In the genomic region with DNA sequence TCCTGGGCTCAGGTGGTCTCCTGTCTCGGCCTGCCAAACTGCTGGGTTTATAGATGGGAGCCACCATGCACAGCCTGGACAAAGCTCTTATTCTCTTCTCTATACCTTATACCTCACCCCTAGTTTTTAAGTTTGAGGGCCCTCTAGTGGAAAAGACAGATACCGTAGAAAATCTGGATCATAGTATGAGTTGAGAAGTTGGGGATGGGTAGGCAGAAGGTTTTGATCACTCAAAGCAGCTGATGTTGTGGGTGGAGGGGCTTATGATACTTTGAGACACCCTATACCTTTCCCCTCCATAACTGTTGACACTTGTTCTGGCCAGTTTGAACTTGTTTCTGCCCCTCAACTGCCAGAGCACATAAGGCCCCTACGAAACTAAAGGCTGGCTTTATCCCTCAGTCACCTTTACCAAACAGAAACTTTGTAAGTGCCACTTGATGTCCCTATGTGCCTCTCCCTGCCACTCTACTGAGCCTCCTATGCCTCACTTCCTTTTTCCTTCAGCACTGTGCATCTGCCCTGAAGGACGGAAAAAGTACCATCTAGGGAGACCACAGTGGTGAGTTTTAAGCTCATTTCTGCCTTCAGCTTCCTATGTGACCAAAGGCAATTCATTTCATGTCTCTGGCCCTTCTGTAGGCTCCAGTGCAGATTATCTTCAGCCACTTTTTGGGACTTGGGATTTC, we compare ENCODE assay signal across 8 cellular contexts. TPM values are rescaled to one million over a fixed set of nuclear protein-coding genes. Genes with fewer than 3 reads are reported as not detected.
DNase-seq lines count a peak whose midpoint lies in the region; ATAC-seq and TF ChIP-seq lines count a peak whose summit lies in the region.

No MANE protein-coding gene starts in this region.

- no peak overlapping the region for H4K8ac ChIP-seq in mesendoderm (ENCODE audit: low read depth, low read length)

- H3K9me3 Mint-ChIP-seq in activated CD4-positive, alpha-beta memory T cell treated with anti-CD3 and anti-CD28 coated beads, Interleukin-2, amount 10 ng/mL, durations not matched to agents 7 days and 5 days = no peaks in the 10 kb centered on the region

- H3K79me1 ChIP-seq in mesendoderm (ENCODE audit: low read length) = peaks cover 52% of the 10 kb centered on the region

- H3K9ac ChIP-seq in Karpas-422 (ENCODE audit: low read length) (no peak overlapping the region), mesendoderm (ENCODE audit: low read length) (no peak overlapping the region)

- H3K4me2 ChIP-seq in Karpas-422 (ENCODE audit: low read depth, low read length, poor library complexity, severe bottlenecking) (no peak overlapping the region), mesendoderm (ENCODE audit: low read length) (no peak overlapping the region)

- H2BK120ac ChIP-seq in mesendoderm (ENCODE audit: low read depth, low read length) = no peak overlapping the region

- no peak overlapping the region for H4K5ac ChIP-seq in mesendoderm (ENCODE audit: low read length)

- H3K23ac ChIP-seq in mesendoderm (ENCODE audit: low read length) = no peak overlapping the region

- H3K36me3 ChIP-seq in BJ (ENCODE audit: control insufficient read depth, insufficient read depth, low read length) = no peaks in the 10 kb centered on the region
- H3K36me3 ChIP-seq in Karpas-422 (ENCODE audit: insufficient read depth, low read length) = no peaks in the 10 kb centered on the region
- H3K36me3 ChIP-seq in mesendoderm (ENCODE audit: control insufficient read depth, insufficient read depth, low read length) = no peaks in the 10 kb centered on the region
- H3K36me3 ChIP-seq in vagina = no peaks in the 10 kb centered on the region

- DNase-seq in BJ (ENCODE audit: low read depth) = no peak
- peak; percentile 75 for DNase-seq in GM13976 (ENCODE audit: low spot score)
- DNase-seq in Karpas-422 = peak; percentile 82
- no peak for DNase-seq in activated CD4-positive, alpha-beta memory T cell treated with anti-CD3 and anti-CD28 coated beads, Interleukin-2, amount 10 ng/mL, durations not matched to agents 7 days and 5 days
- DNase-seq in mesendoderm = peak; percentile 63
- no peak for DNase-seq in vagina (ENCODE audit: extremely low spot score in 2 of 2)
- no peak for DNase-seq in activated naive CD4-positive, alpha-beta T cell (lab: John Stamatoyannopoulos, UW)

- in situ Hi-C loops in GM13976 (cut with MboI; ENCODE audit: low sequenced_read_pairs, unreplicated experiment) = no loop called here

- H3K4ac ChIP-seq in mesendoderm (ENCODE audit: low read depth, low read length) = no peak overlapping the region

- TF ChIP-seq CTCF in BJ (IDR thresholded peaks at IDR 0.05; ENCODE audit: insufficient read depth, low read depth, low read length) = peak; percentile 22; the same call in 1 of the 2 replicates
- TF ChIP-seq CTCF in GM13976 (IDR thresholded peaks at IDR 0.05; ENCODE audit: borderline replicate concordance, control extremely low read depth, extremely low read depth, insufficient read depth, missing control alignments) = peak; percentile 32
- TF ChIP-seq CTCF in vagina (IDR thresholded peaks at IDR 0.05) = no peak

- no peaks in the 10 kb centered on the region for H3K27me3 ChIP-seq in BJ (ENCODE audit: control insufficient read depth, insufficient read depth, low read length)
- H3K27me3 ChIP-seq in Karpas-422 (ENCODE audit: low read length) = no peaks in the 10 kb centered on the region
- no peaks in the 10 kb centered on the region for H3K27me3 ChIP-seq in mesendoderm (ENCODE audit: insufficient read depth, low read length, poor library complexity)
- no peaks in the 10 kb centered on the region for H3K27me3 ChIP-seq in vagina

- peaks cover 11% of the 10 kb centered on the region for H3K36me3 Mint-ChIP-seq in activated CD4-positive, alpha-beta memory T cell treated with anti-CD3 and anti-CD28 coated beads, Interleukin-2, amount 10 ng/mL, durations not matched to agents 7 days and 5 days (ENCODE audit: low read depth)

- H3K9me3 ChIP-seq in Karpas-422 (ENCODE audit: low read length) = no peaks in the 10 kb centered on the region
- H3K9me3 ChIP-seq in vagina = no peaks in the 10 kb centered on the region

- H2BK5ac ChIP-seq in mesendoderm (ENCODE audit: low read length) = no peak overlapping the region

- CTCF ChIA-PET in BJ (lab: Yijun Ruan, JAX) = interaction anchor here (0.6 to 1.7 kb wide), 4 partner anchors 47 to 230 kb away, joined by 3 to 5 read pairs (median 4); no protein-coding TSS in a partner anchor
- CTCF ChIA-PET in activated CD4-positive, alpha-beta memory T cell treated with anti-CD3 and anti-CD28 coated beads, Interleukin-2, amount 10 ng/mL, durations not matched to agents 7 days and 5 days (lab: Charles Lee) = interaction anchor here (1.0 to 1.8 kb wide), 7 partner anchors 9 to 230 kb away, joined by 3 to 9 read pairs (median 3); a partner anchor contains a TSS

- no peaks in the 10 kb centered on the region for H3K27me3 Mint-ChIP-seq in activated CD4-positive, alpha-beta memory T cell treated with anti-CD3 and anti-CD28 coated beads, Interleukin-2, amount 10 ng/mL, durations not matched to agents 7 days and 5 days

- POLR2A ChIA-PET in BJ (lab: Charles Lee) = interaction anchor here (0.6 kb wide), 1 partner anchor 29 kb away, joined by 3 read pairs; a partner anchor contains a TSS
- POLR2A ChIA-PET in activated CD4-positive, alpha-beta memory T cell treated with anti-CD3 and anti-CD28 coated beads, Interleukin-2, amount 10 ng/mL, durations not matched to agents 7 days and 5 days (lab: Charles Lee) = no interaction called here

- H3K18ac ChIP-seq in mesendoderm (ENCODE audit: low read length) = no peak overlapping the region

- H3K4me3 Mint-ChIP-seq in activated CD4-positive, alpha-beta memory T cell treated with anti-CD3 and anti-CD28 coated beads, Interleukin-2, amount 10 ng/mL, durations not matched to agents 7 days and 5 days = no peak overlapping the region

- no CpG with 5 or more reads among the region's 4 CpGs for WGBS in mesendoderm (ENCODE audit: extremely low coverage, insufficient coverage, low lambda C conversion rate)

- H3K27ac ChIP-seq in Karpas-422 (ENCODE audit: low read length) (peak overlapping the region; percentile 0; the same call in 1 of the 2 replicates), mesendoderm (ENCODE audit: low read depth, low read length) (no peak overlapping the region), vagina (no peak overlapping the region)

- no peak for ATAC-seq in HG03457 (IDR thresholded peaks at IDR 0.05; ENCODE audit: unreplicated experiment)

- peaks cover 14% of the 10 kb centered on the region; the same call in 1 of the 2 replicates for H4K20me1 ChIP-seq in Karpas-422 (ENCODE audit: insufficient read depth, low read depth, low read length)

- H3K56ac ChIP-seq in mesendoderm (ENCODE audit: low read length) = no peak overlapping the region

- peak overlapping the region; percentile 52 for H3K27ac Mint-ChIP-seq in activated CD4-positive, alpha-beta memory T cell treated with anti-CD3 and anti-CD28 coated beads, Interleukin-2, amount 10 ng/mL, durations not matched to agents 7 days and 5 days

- peaks cover 92% of the 10 kb centered on the region for H3K79me2 ChIP-seq in Karpas-422 (ENCODE audit: low read length)
- peaks cover 66% of the 10 kb centered on the region for H3K79me2 ChIP-seq in mesendoderm (ENCODE audit: control insufficient read depth, insufficient read depth, low read length)

- H2AK5ac ChIP-seq in mesendoderm (ENCODE audit: low read length) = no peak overlapping the region

- peaks cover 50% of the 10 kb centered on the region for H3K4me1 Mint-ChIP-seq in activated CD4-positive, alpha-beta memory T cell treated with anti-CD3 and anti-CD28 coated beads, Interleukin-2, amount 10 ng/mL, durations not matched to agents 7 days and 5 days

- H3K9me2 ChIP-seq in Karpas-422 (replicated peaks; ENCODE audit: insufficient read depth, low read length) = no peaks in the 10 kb centered on the region

- no peak overlapping the region for H2BK15ac ChIP-seq in mesendoderm (replicated peaks; ENCODE audit: low read depth)

- TF ChIP-seq POLR2A in vagina (IDR thresholded peaks at IDR 0.05) = no peak

- intact Hi-C loops in vagina (cut with DNase I) = no loop called here

- H3K4me3 ChIP-seq in BJ (ENCODE audit: low read depth, low read length) (no peak overlapping the region), Karpas-422 (ENCODE audit: low read length) (no peak overlapping the region), mesendoderm (ENCODE audit: low read length) (no peak overlapping the region), vagina (no peak overlapping the region)

- no peak overlapping the region for H2AFZ ChIP-seq in Karpas-422 (ENCODE audit: low read length)

- H3K4me1 ChIP-seq in Karpas-422 (ENCODE audit: low read length) (peaks cover 20% of the 10 kb centered on the region), mesendoderm (ENCODE audit: control insufficient read depth, low read depth, low read length) (peaks cover 17% of the 10 kb centered on the region), vagina (peaks cover 81% of the 10 kb centered on the region)

RNA-seq across cellular contexts. Expression of a gene that starts 28.6 kb away (rescaled TPM):
- 93.6 and 144 TPM in 2 replicates for polyA plus RNA-seq in BJ (2011; rRNA removed)
- 69.1 and 84.8 TPM in 2 replicates for polyA minus RNA-seq in BJ (2011; rRNA and poly(A)+ RNA removed)
- total RNA-seq in Karpas-422 (2014; rRNA removed; shearing (Covaris generic); ENCODE audit: low replicate concordance) = 78.8 and 116 TPM in 2 replicates
- total RNA-seq in activated CD4-positive, alpha-beta memory T cell treated with anti-CD3 and anti-CD28 coated beads, Interleukin-2, amount 10 ng/mL, durations not matched to agents 7 days and 5 days = 100 to 1,000 TPM; 204 to 209 TPM
- polyA plus RNA-seq in mesendoderm (2013, experiment 1 of 2) = 107 TPM
- 107 TPM for polyA plus RNA-seq in mesendoderm (2013, experiment 2 of 2)
- 123 TPM for total RNA-seq in vagina

Comparison
In these comparisons a context has a peak if more than half of its experiments do, and no peak if none do; other contexts are left out.
1. DNase-seq: peak in GM13976 (single experiment), Karpas-422 (single experiment) and mesendoderm (single experiment); none in BJ (single experiment), activated CD4-positive, alpha-beta memory T cell treated with anti-CD3 and anti-CD28 coated beads, Interleukin-2, amount 10 ng/mL, durations not matched to agents 7 days and 5 days (single experiment), vagina (0 of 2) and activated naive CD4-positive, alpha-beta T cell (0 of 4).
2. CTCF ChIP-seq: peak in BJ (single experiment) and GM13976 (single experiment); none in vagina (0 of 3).